Comparison of ENCODE assay signal across 9 cellular contexts in the genomic region with DNA sequence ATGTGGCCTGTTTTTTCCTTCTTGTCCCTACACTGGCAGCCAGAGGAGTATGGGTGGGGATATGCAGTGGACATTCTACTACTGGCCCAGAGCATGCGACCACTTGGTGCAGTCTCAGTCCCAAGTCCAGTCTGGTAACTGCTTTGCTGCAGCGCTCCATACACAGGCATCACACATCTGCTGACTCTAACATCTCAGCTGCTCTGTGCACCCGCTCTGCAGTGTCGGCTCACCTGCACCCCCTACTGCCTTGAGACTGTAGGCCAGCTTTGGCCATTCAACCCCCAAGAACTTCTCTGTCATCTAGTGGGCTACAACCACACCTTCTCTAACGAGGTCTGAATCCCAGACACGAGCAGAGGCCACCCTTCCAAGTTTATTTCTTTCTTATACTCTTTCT. TPM values are rescaled to one million over a fixed set of nuclear protein-coding genes. Genes with fewer than 3 reads are reported as not detected.
DNase-seq lines count a peak whose midpoint lies in the region; ATAC-seq, FAIRE-seq and TF ChIP-seq lines count a peak whose summit lies in the region.
"Had no signal": no experiment of that assay in that cellular context is flagged by ENCODE, and none has a peak within 500 bp of the region (broad histone marks: within the 10 kb centered on the region; RNA-seq: fewer than 3 reads in every experiment).

No MANE protein-coding gene starts in this region.

- H3K9me3 Mint-ChIP-seq in T-cell: peaks cover 0 to 6% (median 1%) of the 10 kb centered on the region in 3 donors

- no peaks in the 10 kb centered on the region for H4K20me1 ChIP-seq in OCI-LY7 (ENCODE audit: insufficient read depth, low read length)

- H3K4me2 ChIP-seq in OCI-LY7 (ENCODE audit: low read length): no peak overlapping the region

- CTCF ChIA-PET in OCI-LY7 (lab: Charles Lee; ENCODE audit: unreplicated experiment) (no interaction called here), T-cell (lab: Charles Lee) (no interaction called here)

- POLR2A ChIA-PET in OCI-LY7 (lab: Charles Lee) (no interaction called here), T-cell (lab: Charles Lee) (no interaction called here)

- no peaks in the 10 kb centered on the region for H3K27me3 Mint-ChIP-seq in T-cell
- H3K27me3 Mint-ChIP-seq: stimulated activated naive CD8-positive, alpha-beta T cell treated with anti-CD3 and anti-CD28 coated beads, Interleukin-15, Interleukin-2, amounts not matched to agents 100 ng/mL and 50 ng/mL, for 24 hours had no signal

- intact Hi-C loops in OCI-LY7 (cut with micrococcal nuclease; ENCODE audit: unreplicated experiment): no loop called here

- no peaks in the 10 kb centered on the region for H3K36me3 Mint-ChIP-seq in T-cell

- ATAC-seq in GM18858 (IDR thresholded peaks at IDR 0.05; ENCODE audit: unreplicated experiment): peak; percentile 60
- peak; percentile 64 for ATAC-seq in HG02763 (IDR thresholded peaks at IDR 0.05; ENCODE audit: unreplicated experiment)
- no peak for ATAC-seq in T-cell (replicated peaks in 1 of 4)

- no peaks in the 10 kb centered on the region for H3K9me2 ChIP-seq in OCI-LY7 (ENCODE audit: insufficient read depth, low read length)

- TF ChIP-seq CTCF in OCI-LY7 (conservative IDR thresholded peaks at IDR 0.05; ENCODE audit: low read length): peak; percentile 20; the same call in 1 of the 2 replicates

- H3K4me1 ChIP-seq in OCI-LY7 (ENCODE audit: insufficient read depth, low read length, poor library complexity, severe bottlenecking): no peaks in the 10 kb centered on the region

- no peak overlapping the region for H2AFZ ChIP-seq in OCI-LY7 (ENCODE audit: low read length)

- H3K4me1 Mint-ChIP-seq in T-cell: no peaks in the 10 kb centered on the region

- H3K27ac Mint-ChIP-seq in T-cell: no peak overlapping the region
- H3K27ac Mint-ChIP-seq: stimulated activated naive CD8-positive, alpha-beta T cell treated with anti-CD3 and anti-CD28 coated beads, Interleukin-15, Interleukin-2, amounts not matched to agents 100 ng/mL and 50 ng/mL, for 24 hours had no signal

- no peaks in the 10 kb centered on the region for H3K79me2 ChIP-seq in OCI-LY7 (ENCODE audit: insufficient read depth, low read depth, low read length)

- no peaks in the 10 kb centered on the region for H3K9me3 ChIP-seq in OCI-LY7 (ENCODE audit: low read length)

- no peaks in the 10 kb centered on the region for H3K36me3 ChIP-seq in OCI-LY7 (ENCODE audit: insufficient read depth, low read length)

- no peak for DNase-seq in OCI-LY7 (ENCODE audit: low spot score)
- peak; percentile 59 for DNase-seq in left kidney (ENCODE audit: low read depth, low spot score)
- no peak for DNase-seq in frontal cortex (ENCODE audit: low spot score in 2 of 2)
- DNase-seq in T-cell: no peak
- DNase-seq in cerebellar nuclear complex (lab: John Stamatoyannopoulos, UW): no peak
- no peak for DNase-seq in activated CD4-positive, alpha-beta T cell treated with anti-CD3 and anti-CD28 coated beads, Interleukin-2, amount 50 U/mL, for 4 hours

- BruUV-seq in OCI-LY7 (replicated peaks; lab: Mats Ljungman, UMichigan): no TSS peak

- H3K4me3 Mint-ChIP-seq in T-cell: no peak overlapping the region
- H3K4me3 Mint-ChIP-seq: stimulated activated naive CD8-positive, alpha-beta T cell treated with anti-CD3 and anti-CD28 coated beads, Interleukin-15, Interleukin-2, amounts not matched to agents 100 ng/mL and 50 ng/mL, for 24 hours had no signal

- no peak overlapping the region for H3K4me3 ChIP-seq in OCI-LY7 (ENCODE audit: low read depth, low read length, poor library complexity, severe bottlenecking)

- FAIRE-seq in frontal cortex (lab: Jason Lieb, UNC): no peak

- no peak overlapping the region for H3K27ac ChIP-seq in OCI-LY7 (ENCODE audit: low read depth, low read length, poor library complexity, severe bottlenecking)

RNA-seq across cellular contexts. Expression of gene SLCO6A1, which starts 46.4 kb away (rescaled TPM):
- not detected in 2 replicates for total RNA-seq in OCI-LY7 (2014; rRNA removed; shearing (Covaris generic))
- total RNA-seq in OCI-LY7 (2022) (not detected in 2 replicates), frontal cortex (0.41 TPM), T-cell (not detected)

Comparison
In these comparisons a context has a peak if more than half of its experiments do, and no peak if none do; other contexts are left out.
1. ATAC-seq: peak in GM18858 (single experiment) and HG02763 (single experiment); none in T-cell (0 of 4).